In the genomic region with DNA sequence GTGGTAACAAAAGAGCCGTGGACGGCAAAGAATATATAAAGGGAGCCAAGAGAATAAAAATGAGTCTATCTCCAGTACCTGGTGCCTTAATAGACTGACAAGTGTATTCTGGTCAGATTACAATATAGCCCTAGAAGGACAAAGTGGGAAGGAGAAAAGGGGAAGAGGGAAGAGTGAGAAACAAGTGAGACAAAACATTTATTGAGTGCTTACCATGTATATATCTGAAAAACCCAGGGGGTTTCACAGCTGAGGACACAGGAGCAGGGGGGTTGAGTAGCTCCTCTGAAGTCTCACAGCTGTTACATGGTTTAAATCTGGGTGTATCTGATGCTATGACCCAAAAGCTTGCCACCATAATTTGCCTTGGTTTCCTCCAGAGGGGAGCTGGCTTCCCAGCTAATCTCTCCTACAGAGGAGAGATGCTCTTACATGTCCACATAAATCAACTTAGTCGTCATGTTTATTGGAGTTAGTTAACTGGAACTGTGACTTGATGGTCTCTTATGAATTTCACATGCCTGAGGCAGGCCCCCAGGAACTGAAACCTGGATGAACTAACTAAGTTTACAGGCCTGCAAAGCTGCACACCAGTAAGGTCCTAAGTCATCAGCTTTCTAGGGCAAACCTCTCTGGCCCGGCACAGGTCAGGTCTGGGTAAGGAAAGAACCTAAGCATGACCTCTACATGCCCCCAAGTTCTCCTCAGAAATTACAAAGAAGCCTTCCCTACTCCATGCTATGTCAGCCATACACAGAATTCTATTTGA, we compare ENCODE assay signal across 1 cellular context.
A peak's percentile ranks its signal among the peaks of the same experiment; 100 is the strongest.
TF ChIP-seq lines count a peak whose summit lies in the region.

No MANE protein-coding gene starts in this region.

TF ChIP-seq in GM12878, 131 proteins besides CTCF, POLR2A, EP300 and RAD21 (continued from another document):
- TF ChIP-seq, protein P1, sequence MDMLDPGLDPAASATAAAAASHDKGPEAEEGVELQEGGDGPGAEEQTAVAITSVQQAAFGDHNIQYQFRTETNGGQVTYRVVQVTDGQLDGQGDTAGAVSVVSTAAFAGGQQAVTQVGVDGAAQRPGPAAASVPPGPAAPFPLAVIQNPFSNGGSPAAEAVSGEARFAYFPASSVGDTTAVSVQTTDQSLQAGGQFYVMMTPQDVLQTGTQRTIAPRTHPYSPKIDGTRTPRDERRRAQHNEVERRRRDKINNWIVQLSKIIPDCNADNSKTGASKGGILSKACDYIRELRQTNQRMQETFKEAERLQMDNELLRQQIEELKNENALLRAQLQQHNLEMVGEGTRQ (IDR thresholded peaks at IDR 0.05; ENCODE audit: borderline replicate concordance, low read depth, low read length), result no peak
- TF ChIP-seq FOXM1 (IDR thresholded peaks at IDR 0.05; ENCODE audit: low read depth, low read length) (peak; percentile 29; the same call in 1 of the 2 replicates), BCL11A (IDR thresholded peaks at IDR 0.05; ENCODE audit: low read depth, low read length) (0 out of 2 replicates have a peak, but pooled peaks have one; percentile 11), MEF2B (IDR thresholded peaks at IDR 0.05; ENCODE audit: partially characterized antibody, poor library complexity, severe bottlenecking) (peak; percentile 36), NFIC (IDR thresholded peaks at IDR 0.05; ENCODE audit: low read depth, low read length) (peak; percentile 77), BMI1 (IDR thresholded peaks at IDR 0.05; ENCODE audit: borderline replicate concordance) (no peak), CBX3 (IDR thresholded peaks at IDR 0.05; ENCODE audit: borderline replicate concordance, low read depth) (no peak), NBN (IDR thresholded peaks at IDR 0.05) (0 out of 2 replicates have a peak, but pooled peaks have one; percentile 21), SUPT20H (IDR thresholded peaks at IDR 0.05; ENCODE audit: borderline replicate concordance, control insufficient read depth, low read depth, low read length) (no peak), JUNB (IDR thresholded peaks at IDR 0.05) (0 out of 2 replicates have a peak, but pooled peaks have one; percentile 17), TCF12 (IDR thresholded peaks at IDR 0.05; ENCODE audit: low read depth, low read length) (peak; percentile 65; the same call in 1 of the 2 replicates), IKZF2 (IDR thresholded peaks at IDR 0.05) (peak; percentile 53 to 54; a peak in 2 of 4 replicates), ATF7 (IDR thresholded peaks at IDR 0.05; ENCODE audit: low read depth) (no peak), IKZF1 (conservative IDR thresholded peaks at IDR 0.05) (0 out of 2 replicates have a peak, but pooled peaks have one; percentile 17), SPI1 (IDR thresholded peaks at IDR 0.05; ENCODE audit: borderline replicate concordance, insufficient read depth, low read depth, low read length) (peak; percentile 62), MTA3 (IDR thresholded peaks at IDR 0.05; ENCODE audit: borderline replicate concordance, low read length) (no peak), NR2F1 (conservative IDR thresholded peaks at IDR 0.05) (peak; percentile 42; the same call in 1 of the 2 replicates)
- TF ChIP-seq, protein P2, sequence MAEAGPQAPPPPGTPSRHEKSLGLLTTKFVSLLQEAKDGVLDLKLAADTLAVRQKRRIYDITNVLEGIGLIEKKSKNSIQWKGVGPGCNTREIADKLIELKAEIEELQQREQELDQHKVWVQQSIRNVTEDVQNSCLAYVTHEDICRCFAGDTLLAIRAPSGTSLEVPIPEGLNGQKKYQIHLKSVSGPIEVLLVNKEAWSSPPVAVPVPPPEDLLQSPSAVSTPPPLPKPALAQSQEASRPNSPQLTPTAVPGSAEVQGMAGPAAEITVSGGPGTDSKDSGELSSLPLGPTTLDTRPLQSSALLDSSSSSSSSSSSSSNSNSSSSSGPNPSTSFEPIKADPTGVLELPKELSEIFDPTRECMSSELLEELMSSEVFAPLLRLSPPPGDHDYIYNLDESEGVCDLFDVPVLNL (IDR thresholded peaks at IDR 0.05; ENCODE audit: low read depth, low read length), result no peak
- TF ChIP-seq, protein P3, sequence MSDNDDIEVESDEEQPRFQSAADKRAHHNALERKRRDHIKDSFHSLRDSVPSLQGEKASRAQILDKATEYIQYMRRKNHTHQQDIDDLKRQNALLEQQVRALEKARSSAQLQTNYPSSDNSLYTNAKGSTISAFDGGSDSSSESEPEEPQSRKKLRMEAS (IDR thresholded peaks at IDR 0.05; ENCODE audit: low read depth, low read length), result no peak
- TF ChIP-seq, protein P4, sequence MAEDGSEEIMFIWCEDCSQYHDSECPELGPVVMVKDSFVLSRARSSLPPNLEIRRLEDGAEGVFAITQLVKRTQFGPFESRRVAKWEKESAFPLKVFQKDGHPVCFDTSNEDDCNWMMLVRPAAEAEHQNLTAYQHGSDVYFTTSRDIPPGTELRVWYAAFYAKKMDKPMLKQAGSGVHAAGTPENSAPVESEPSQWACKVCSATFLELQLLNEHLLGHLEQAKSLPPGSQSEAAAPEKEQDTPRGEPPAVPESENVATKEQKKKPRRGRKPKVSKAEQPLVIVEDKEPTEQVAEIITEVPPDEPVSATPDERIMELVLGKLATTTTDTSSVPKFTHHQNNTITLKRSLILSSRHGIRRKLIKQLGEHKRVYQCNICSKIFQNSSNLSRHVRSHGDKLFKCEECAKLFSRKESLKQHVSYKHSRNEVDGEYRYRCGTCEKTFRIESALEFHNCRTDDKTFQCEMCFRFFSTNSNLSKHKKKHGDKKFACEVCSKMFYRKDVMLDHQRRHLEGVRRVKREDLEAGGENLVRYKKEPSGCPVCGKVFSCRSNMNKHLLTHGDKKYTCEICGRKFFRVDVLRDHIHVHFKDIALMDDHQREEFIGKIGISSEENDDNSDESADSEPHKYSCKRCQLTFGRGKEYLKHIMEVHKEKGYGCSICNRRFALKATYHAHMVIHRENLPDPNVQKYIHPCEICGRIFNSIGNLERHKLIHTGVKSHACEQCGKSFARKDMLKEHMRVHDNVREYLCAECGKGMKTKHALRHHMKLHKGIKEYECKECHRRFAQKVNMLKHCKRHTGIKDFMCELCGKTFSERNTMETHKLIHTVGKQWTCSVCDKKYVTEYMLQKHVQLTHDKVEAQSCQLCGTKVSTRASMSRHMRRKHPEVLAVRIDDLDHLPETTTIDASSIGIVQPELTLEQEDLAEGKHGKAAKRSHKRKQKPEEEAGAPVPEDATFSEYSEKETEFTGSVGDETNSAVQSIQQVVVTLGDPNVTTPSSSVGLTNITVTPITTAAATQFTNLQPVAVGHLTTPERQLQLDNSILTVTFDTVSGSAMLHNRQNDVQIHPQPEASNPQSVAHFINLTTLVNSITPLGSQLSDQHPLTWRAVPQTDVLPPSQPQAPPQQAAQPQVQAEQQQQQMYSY (CRISPR knock-in tag; IDR thresholded peaks at IDR 0.05), result no peak
- TF ChIP-seq, protein P5, sequence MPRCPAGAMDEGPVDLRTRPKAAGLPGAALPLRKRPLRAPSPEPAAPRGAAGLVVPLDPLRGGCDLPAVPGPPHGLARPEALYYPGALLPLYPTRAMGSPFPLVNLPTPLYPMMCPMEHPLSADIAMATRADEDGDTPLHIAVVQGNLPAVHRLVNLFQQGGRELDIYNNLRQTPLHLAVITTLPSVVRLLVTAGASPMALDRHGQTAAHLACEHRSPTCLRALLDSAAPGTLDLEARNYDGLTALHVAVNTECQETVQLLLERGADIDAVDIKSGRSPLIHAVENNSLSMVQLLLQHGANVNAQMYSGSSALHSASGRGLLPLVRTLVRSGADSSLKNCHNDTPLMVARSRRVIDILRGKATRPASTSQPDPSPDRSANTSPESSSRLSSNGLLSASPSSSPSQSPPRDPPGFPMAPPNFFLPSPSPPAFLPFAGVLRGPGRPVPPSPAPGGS (IDR thresholded peaks at IDR 0.05; ENCODE audit: borderline replicate concordance, insufficient read depth, low read depth, low read length, poor library complexity, severe bottlenecking), result no peak
